24 cellular contexts compared by ENCODE assay signal in the genomic region with DNA sequence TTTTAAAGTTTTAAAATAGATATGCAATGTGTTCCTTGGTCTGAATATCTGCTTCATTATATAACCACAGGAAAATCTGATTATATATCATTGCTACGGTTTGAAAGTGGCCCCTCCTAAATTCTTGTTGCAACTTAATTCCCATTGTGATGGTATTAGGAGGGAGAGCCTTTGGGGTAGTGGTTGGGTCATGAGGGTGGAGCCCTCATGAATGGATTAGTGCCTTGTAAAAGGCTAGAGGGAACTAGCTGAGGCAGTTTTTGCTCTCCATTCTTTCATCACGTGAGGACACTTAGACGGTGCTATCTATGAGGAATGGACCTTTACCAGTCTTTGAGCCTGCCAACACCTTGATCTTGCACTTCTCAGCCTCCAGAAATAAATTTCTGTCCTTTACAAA. TPM values are rescaled to one million over a fixed set of nuclear protein-coding genes. Genes with fewer than 3 reads are reported as not detected.
DNase-seq lines count a peak whose midpoint lies in the region; ATAC-seq, FAIRE-seq and TF ChIP-seq lines count a peak whose summit lies in the region.
"Had no signal": no experiment of that assay in that cellular context is flagged by ENCODE, and none has a peak within 500 bp of the region (broad histone marks: within the 10 kb centered on the region; RNA-seq: fewer than 3 reads in every experiment).

No MANE protein-coding gene starts in this region.

- H3K27me3 ChIP-seq in HepG2 (ENCODE audit: control insufficient read depth in 1 of 2, insufficient read depth in 2 of 2, low read length in 2 of 2) (no peaks in the 10 kb centered on the region), right lobe of liver (no peaks in the 10 kb centered on the region), K562 (ENCODE audit: control insufficient read depth in 2 of 2, insufficient read depth in 2 of 2, low read length in 2 of 2) (no peaks in the 10 kb centered on the region), neural progenitor cell (no peaks in the 10 kb centered on the region)
- H3K27me3 ChIP-seq: BE2C; BLaER1 treated with 17β-estradiol and CSF1 and Interleukin-3, amounts not matched to agents 10 nM and 100 nM had no signal

- H3K9me1 ChIP-seq in K562 (ENCODE audit: control insufficient read depth, insufficient read depth, low read length): no peaks in the 10 kb centered on the region

- H3K27me3 Mint-ChIP-seq in neural progenitor cell (ENCODE audit: insufficient read depth, low read depth): peaks cover 3% of the 10 kb centered on the region

- H3K9me3 Mint-ChIP-seq in neural progenitor cell: peaks cover 6% of the 10 kb centered on the region

- TF ChIP-seq RAD21 in HepG2 (CRISPR knock-in tag; IDR thresholded peaks at IDR 0.05): no peak
- TF ChIP-seq RAD21 in K562 (CRISPR knock-in tag; conservative IDR thresholded peaks at IDR 0.05 in 1 of 2, IDR thresholded peaks at IDR 0.05 in 1 of 2): no peak

- H3K27ac Mint-ChIP-seq in neural progenitor cell: no peak overlapping the region
- H3K27ac Mint-ChIP-seq: CD4-positive, alpha-beta memory T cell had no signal

- in situ Hi-C loops in HepG2 (cut with HindIII; ENCODE audit: extremely low pct_ligation_motif_present, low pct_unique_long_range_greater_than_20kb): no loop called here
- in situ Hi-C loops in K562 (cut with MboI): no loop called here

- no peak for DNase-seq in HepG2 (ENCODE audit: low spot score)
- no peak for DNase-seq in right lobe of liver
- peak in 1 of 4 experiments; percentile 12 for DNase-seq in K562 (ENCODE audit: extremely low read depth in 1 of 4, low spot score in 3 of 4)
- DNase-seq in neural progenitor cell (ENCODE audit: low spot score): peak; percentile 41
- DNase-seq in ecto neural progenitor cell (ENCODE audit: low spot score): no peak
- DNase-seq in retina: no peak
- DNase-seq: 8988T; ACHN; AML-193; BE2C; Calu3; CD4-positive, alpha-beta memory T cell; COR-L47; DMS53; DMS79 treated with DMSO at 0.1 percent for 48 hours; GF-D8; GOT3; HCEC 1CT had no signal

- POLR2A ChIA-PET in HepG2 (lab: Yijun Ruan, JAX): no interaction called here
- POLR2A ChIA-PET in K562 (lab: Yijun Ruan, JAX): no interaction called here

- WGBS in HepG2 (ENCODE audit: low lambda C conversion rate): 52% methylated on average over 3 of the region's 3 CpGs
- WGBS in right lobe of liver (ENCODE audit: insufficient coverage, low coverage, low lambda C conversion rate, missing lambda C conversion rate): 73% methylated on average over 2 of the region's 3 CpGs
- 25% methylated on average over 3 of the region's 3 CpGs for WGBS in K562 (ENCODE audit: insufficient coverage, low coverage, missing lambda C conversion rate)

- TF ChIP-seq POLR2A in HepG2 (IDR thresholded peaks at IDR 0.05; ENCODE audit: insufficient read depth in 1 of 2, low read depth in 2 of 2, low read length in 2 of 2) (no peak), right lobe of liver (IDR thresholded peaks at IDR 0.05) (no peak), K562 (conservative IDR thresholded peaks at IDR 0.05) (no peak)

- no peak for TF ChIP-seq CTCF in HepG2 (CRISPR knock-in tag; IDR thresholded peaks at IDR 0.05)
- no peak for TF ChIP-seq CTCF in right lobe of liver (IDR thresholded peaks at IDR 0.05)
- TF ChIP-seq CTCF in K562 (IDR thresholded peaks at IDR 0.05 in 2 of 3, conservative IDR thresholded peaks at IDR 0.05 in 1 of 3; ENCODE audit: insufficient read depth in 2 of 3, low read depth in 1 of 3, low read length in 3 of 3): no peak
- TF ChIP-seq CTCF in neural progenitor cell (IDR thresholded peaks at IDR 0.05): no peak

- no peak overlapping the region for H3K4me2 ChIP-seq in HepG2 (ENCODE audit: low read depth, low read length)
- no peak overlapping the region for H3K4me2 ChIP-seq in K562 (ENCODE audit: insufficient read depth, low read length)
- H3K4me2 ChIP-seq in neural progenitor cell: no peak overlapping the region
- H3K4me2 ChIP-seq: A549; BLaER1 treated with 17β-estradiol and CSF1 and Interleukin-3, amounts not matched to agents 10 nM and 100 nM had no signal

- FAIRE-seq in HepG2 (lab: Jason Lieb, UNC): no peak
- no peak for FAIRE-seq in K562 (lab: Jason Lieb, UNC)
- FAIRE-seq: A549, GM12892, H54 had no signal

- H3F3A ChIP-seq in neural progenitor cell (ENCODE audit: low read depth): no peaks in the 10 kb centered on the region

- BruUV-seq in HepG2 (replicated peaks; lab: Mats Ljungman, UMichigan) (no TSS peak), K562 (replicated peaks; lab: Mats Ljungman, UMichigan) (no TSS peak)

- H3K4me3 Mint-ChIP-seq in neural progenitor cell: no peak overlapping the region
- H3K4me3 Mint-ChIP-seq: CD14-positive monocyte; CD4-positive, alpha-beta memory T cell had no signal

- H3K27ac ChIP-seq in HepG2 (ENCODE audit: extremely low read length, insufficient read depth, low read length): no peak overlapping the region
- H3K27ac ChIP-seq in right lobe of liver: no peak overlapping the region
- no peak overlapping the region for H3K27ac ChIP-seq in K562 (ENCODE audit: extremely low read depth, low read depth, low read length)
- no peak overlapping the region for H3K27ac ChIP-seq in neural progenitor cell
- H3K27ac ChIP-seq: A549; BLaER1 treated with 17β-estradiol and CSF1 and Interleukin-3, amounts not matched to agents 10 nM and 100 nM had no signal

- H3K9ac ChIP-seq in HepG2 (ENCODE audit: insufficient read depth, low read depth, low read length) (no peak overlapping the region), K562 (ENCODE audit: insufficient read depth in 1 of 2, low read depth in 2 of 2, low read length in 2 of 2) (no peak overlapping the region; a peak in 1 of 4 replicates), neural progenitor cell (no peak overlapping the region)
- H3K9ac ChIP-seq: BLaER1 treated with 17β-estradiol and CSF1 and Interleukin-3, amounts not matched to agents 10 nM and 100 nM had no signal

- no peaks in the 10 kb centered on the region for H4K20me1 ChIP-seq in HepG2 (ENCODE audit: insufficient read depth, low read length)
- H4K20me1 ChIP-seq in K562 (replicated peaks; ENCODE audit: control insufficient read depth, insufficient read depth, low read length): no peaks in the 10 kb centered on the region
- H4K20me1 ChIP-seq in neural progenitor cell (ENCODE audit: low read depth): no peaks in the 10 kb centered on the region
- H4K20me1 ChIP-seq: BLaER1 treated with 17β-estradiol and CSF1 and Interleukin-3, amounts not matched to agents 10 nM and 100 nM had no signal

- H3K4me1 ChIP-seq in HepG2 (ENCODE audit: insufficient read depth, low read length) (peaks cover 9% of the 10 kb centered on the region; the same call in 1 of the 2 replicates), right lobe of liver (peaks cover 0 to 31% (median 4%) of the 10 kb centered on the region in 4 donors), K562 (replicated peaks in 1 of 2; ENCODE audit: control insufficient read depth in 2 of 2, insufficient read depth in 2 of 2, low read length in 2 of 2) (no peaks in the 10 kb centered on the region), neural progenitor cell (peaks cover 15% of the 10 kb centered on the region)
- H3K4me1 ChIP-seq: A549, BE2C had no signal

- H3K9me3 ChIP-seq in HepG2 (ENCODE audit: low read length) (no peaks in the 10 kb centered on the region), right lobe of liver (no peaks in the 10 kb centered on the region), K562 (replicated peaks; ENCODE audit: control insufficient read depth, insufficient read depth, low read depth, low read length) (no peaks in the 10 kb centered on the region), neural progenitor cell (ENCODE audit: low read depth) (no peaks in the 10 kb centered on the region)
- H3K9me3 ChIP-seq: BE2C had no signal

- H3K36me3 ChIP-seq in HepG2 (replicated peaks in 1 of 2; ENCODE audit: control insufficient read depth in 1 of 2, insufficient read depth in 2 of 2, low read length in 2 of 2) (no peaks in the 10 kb centered on the region), right lobe of liver (peaks cover 0 to 57% (median 19%) of the 10 kb centered on the region in 4 donors), K562 (ENCODE audit: control insufficient read depth, insufficient read depth, low read length) (no peaks in the 10 kb centered on the region), neural progenitor cell (no peaks in the 10 kb centered on the region)
- H3K36me3 ChIP-seq: BE2C had no signal

- CTCF ChIA-PET in HepG2 (lab: Yijun Ruan, JAX; ENCODE audit: low intra/inter-chr PET ratio, low total read pairs): no interaction called here
- CTCF ChIA-PET in K562 (lab: Yijun Ruan, JAX; ENCODE audit: low intra/inter-chr PET ratio): no interaction called here

- TF ChIP-seq EP300 in HepG2 (IDR thresholded peaks at IDR 0.05; ENCODE audit: low read depth in 2 of 2, low read length in 2 of 2): no peak
- no peak for TF ChIP-seq EP300 in HepG2 (CRISPR knock-in tag; IDR thresholded peaks at IDR 0.05; ENCODE audit: borderline replicate concordance)
- TF ChIP-seq EP300 in K562 (IDR thresholded peaks at IDR 0.05; ENCODE audit: low read length): no peak

- ATAC-seq in HepG2 (no peak), right lobe of liver (no peak), K562 (peak; percentile 46; the same call in 2 of the 3 replicates)
- ATAC-seq: A549 had no signal

- no peak overlapping the region for H2AFZ ChIP-seq in HepG2 (ENCODE audit: low read length)
- H2AFZ ChIP-seq in K562 (ENCODE audit: low read depth, low read length): peak overlapping the region; percentile 56
- H2AFZ ChIP-seq in neural progenitor cell (replicated peaks): no peak overlapping the region

- H3K36me3 Mint-ChIP-seq in neural progenitor cell: no peaks in the 10 kb centered on the region
- H3K36me3 Mint-ChIP-seq: CD14-positive monocyte had no signal

- H3K4me1 Mint-ChIP-seq in neural progenitor cell: peaks cover 12% of the 10 kb centered on the region
- H3K4me1 Mint-ChIP-seq: CD4-positive, alpha-beta memory T cell had no signal

- intact Hi-C loops in HepG2 (cut with micrococcal nuclease; ENCODE audit: unreplicated experiment) (no loop called here), right lobe of liver (cut with DNase I) (no loop called here), K562 (cut with micrococcal nuclease) (no loop called here)

- H3K4me3 ChIP-seq in HepG2 (replicated peaks in 1 of 3; ENCODE audit: insufficient read depth in 1 of 3, low read depth in 2 of 3, low read length in 3 of 3) (no peak overlapping the region), right lobe of liver (no peak overlapping the region), K562 (no peak overlapping the region), neural progenitor cell (no peak overlapping the region)
- H3K4me3 ChIP-seq: A549; BLaER1 treated with 17β-estradiol and CSF1 and Interleukin-3, amounts not matched to agents 10 nM and 100 nM had no signal

- no peaks in the 10 kb centered on the region for H3K79me2 ChIP-seq in HepG2 (ENCODE audit: insufficient read depth, low read length)
- no peaks in the 10 kb centered on the region for H3K79me2 ChIP-seq in K562 (ENCODE audit: control insufficient read depth, insufficient read depth, low read length)
- no peaks in the 10 kb centered on the region for H3K79me2 ChIP-seq in neural progenitor cell (ENCODE audit: low read depth)

RNA-seq across cellular contexts. Expression of a gene that starts 7.6 kb away (rescaled TPM):
- 0.11 TPM in 1 of 2 replicates, not detected in the other for total RNA-seq in HepG2 (2016; rRNA removed; fragmentation: Illumina TruSeq; extraction: Trizol)
- not detected in 2 replicates for total RNA-seq in HepG2 (2016; cell fraction: cytosol; rRNA removed; fragmentation: Illumina TruSeq; extraction: Trizol; ENCODE audit: low read depth)
- total RNA-seq in HepG2 (2016; cell fraction: insoluble cytoplasmic fraction; rRNA removed; fragmentation: Illumina TruSeq; extraction: Trizol): not detected in 2 replicates
- not detected in 2 replicates for total RNA-seq in HepG2 (2016; cell fraction: membrane; rRNA removed; fragmentation: Illumina TruSeq; extraction: Trizol)
- total RNA-seq in HepG2 (2016; cell fraction: nucleus; rRNA removed; fragmentation: Illumina TruSeq; extraction: Trizol): not detected in 2 replicates
- polyA plus RNA-seq in HepG2 (2011; rRNA removed): 0.05 and 0.17 TPM in 2 replicates
- polyA plus RNA-seq in HepG2 (2011; cell fraction: cytosol; rRNA removed): 0.05 and 0.13 TPM in 2 replicates
- 0.09 and 0.11 TPM in 2 replicates for polyA plus RNA-seq in HepG2 (2011; cell fraction: nucleus; rRNA removed)
- polyA plus RNA-seq in HepG2 (2012): 0.04 TPM in 1 of 2 replicates, not detected in the other
- not detected in 2 replicates for polyA plus RNA-seq in HepG2 (2016; cell fraction: cytosol; fragmentation: Illumina TruSeq; extraction: Trizol; ENCODE audit: low read depth)
- not detected in 2 replicates for polyA plus RNA-seq in HepG2 (2016; cell fraction: insoluble cytoplasmic fraction; fragmentation: Illumina TruSeq; extraction: Trizol; ENCODE audit: low read depth)
- not detected in 2 replicates for polyA plus RNA-seq in HepG2 (2016; cell fraction: membrane; fragmentation: Illumina TruSeq; extraction: Trizol; ENCODE audit: low read depth)
- not detected in 2 replicates for polyA plus RNA-seq in HepG2 (2016; cell fraction: nucleus; fragmentation: Illumina TruSeq; extraction: Trizol; ENCODE audit: insufficient read depth, low read depth)
- polyA minus RNA-seq in HepG2 (2011; rRNA and poly(A)+ RNA removed; ENCODE audit: low replicate concordance): not detected in 2 replicates
- not detected in 2 replicates for polyA minus RNA-seq in HepG2 (2011; cell fraction: cytosol; rRNA and poly(A)+ RNA removed)
- polyA minus RNA-seq in HepG2 (2011; cell fraction: nucleus; rRNA and poly(A)+ RNA removed): 0.13 and 0.25 TPM in 2 replicates
- total RNA-seq in right lobe of liver: 100 to 1,000 TPM in 3 of 6 experiments, 10 to 100 TPM in 3; 54.7 to 155 (median 86.2) TPM
- total RNA-seq in K562 (2011; cell fraction: chromatin; rRNA removed; ENCODE audit: low replicate concordance): 0.37 and 1.0 TPM in 2 replicates
- total RNA-seq in K562 (2011; cell fraction: nucleolus; rRNA removed): 0.17 and 0.39 TPM in 2 replicates
- 0.31 and 0.59 TPM in 2 replicates for total RNA-seq in K562 (2011; cell fraction: nucleoplasm; rRNA removed)
- total RNA-seq in K562 (2014; rRNA removed): 0.12 and 0.23 TPM in 2 replicates
- total RNA-seq in K562 (2014; rRNA removed; fragmentation: Illumina TruSeq; extraction: Trizol): 0.22 and 0.29 TPM in 2 replicates
- 0.11 and 0.34 TPM in 2 replicates for total RNA-seq in K562 (2015; rRNA removed; fragmentation: Illumina TruSeq; extraction: Trizol)
- total RNA-seq in K562 (2021): 0.02 and 0.73 TPM in 2 replicates
- polyA plus RNA-seq in K562 (2011; rRNA removed): 0.15 and 0.17 TPM in 2 replicates
- polyA plus RNA-seq in K562 (2011; cell fraction: cytosol; rRNA removed): 0.04 and 0.09 TPM in 2 replicates
- 0.13 and 0.25 TPM in 2 replicates for polyA plus RNA-seq in K562 (2011; cell fraction: nucleus; rRNA removed)
- 0.14 TPM in 2 replicates for polyA plus RNA-seq in K562 (2012)
- polyA plus RNA-seq in K562 (2014; fragmentation: Illumina TruSeq; extraction: Trizol): 0.06 and 0.12 TPM in 2 replicates
- under 1 TPM; 0.08 to 0.15 TPM for polyA plus RNA-seq in K562 (2014; fragmentation: Nextera tagmentation; extraction: Ambion mirVana)
- polyA plus RNA-seq in K562 (2014; rRNA removed): 0.05 and 0.13 TPM in 2 replicates
- 0.15 and 0.21 TPM in 2 replicates for polyA minus RNA-seq in K562 (2011; rRNA and poly(A)+ RNA removed)
- polyA minus RNA-seq in K562 (2011; cell fraction: cytosol; rRNA and poly(A)+ RNA removed): not detected in 2 replicates
- polyA minus RNA-seq in K562 (2011; cell fraction: nucleus; rRNA and poly(A)+ RNA removed): 0.13 and 0.44 TPM in 2 replicates
- not detected in 2 replicates for total RNA-seq in neural progenitor cell (ENCODE audit: low replicate concordance)
- total RNA-seq: Calu3, Daoy had no signal
- polyA plus RNA-seq: CD4-positive, alpha-beta memory T cell had no signal

Comparison
In these comparisons a context has a peak if more than half of its experiments do, and no peak if none do; other contexts are left out.
1. RNA of a gene that starts 7.6 kb away (total RNA-seq): 54.7 to 155 TPM in right lobe of liver; 0.02 to 1.0 TPM in K562, 0.11 TPM in HepG2 and not detected in neural progenitor cell; every median in the first group is over 10 times any median in the second.